ENCODE assay signal across 1 cellular context in the genomic region with DNA sequence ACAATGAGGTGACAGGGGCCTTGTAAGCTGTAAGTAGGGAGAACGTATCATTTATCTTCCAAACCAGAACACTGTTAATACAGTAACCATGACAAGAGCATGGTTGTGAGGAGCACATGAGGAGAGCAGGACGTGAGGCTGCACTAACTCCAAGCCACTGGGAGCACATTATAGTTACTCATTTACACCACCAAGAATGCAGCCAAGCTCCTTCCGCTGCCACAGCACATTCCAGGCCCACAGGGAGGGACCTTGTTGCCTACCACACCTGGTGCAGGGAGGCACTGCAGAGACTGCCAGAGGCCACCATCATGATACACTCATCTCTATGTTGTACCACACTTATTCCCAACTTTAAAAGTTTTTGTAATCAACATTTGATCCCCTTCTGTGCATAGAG.
TF ChIP-seq lines count a peak whose summit lies in the region.

No MANE protein-coding gene starts in this region.

TF ChIP-seq in SK-N-SH, 30 proteins besides CTCF, POLR2A, EP300 and RAD21 (continued from another document):
- TF ChIP-seq, protein P1, sequence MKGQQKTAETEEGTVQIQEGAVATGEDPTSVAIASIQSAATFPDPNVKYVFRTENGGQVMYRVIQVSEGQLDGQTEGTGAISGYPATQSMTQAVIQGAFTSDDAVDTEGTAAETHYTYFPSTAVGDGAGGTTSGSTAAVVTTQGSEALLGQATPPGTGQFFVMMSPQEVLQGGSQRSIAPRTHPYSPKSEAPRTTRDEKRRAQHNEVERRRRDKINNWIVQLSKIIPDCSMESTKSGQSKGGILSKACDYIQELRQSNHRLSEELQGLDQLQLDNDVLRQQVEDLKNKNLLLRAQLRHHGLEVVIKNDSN (IDR thresholded peaks at IDR 0.05; ENCODE audit: borderline replicate concordance, low read depth): no peak
- no peak for TF ChIP-seq TAF1 (IDR thresholded peaks at IDR 0.05; ENCODE audit: borderline replicate concordance, low read depth, low read length)
- no peak for TF ChIP-seq YY1 (IDR thresholded peaks at IDR 0.05; ENCODE audit: low read depth)
